In genomic region chr1:26531651-26532131, GRCh38 we compare ENCODE assay signal across 9 cellular contexts. TPM values are rescaled to one million over a fixed set of nuclear protein-coding genes. Genes with fewer than 3 reads are reported as not detected.
A peak's percentile ranks its signal among the peaks of the same experiment; 100 is the strongest.
DNase-seq lines count a peak whose midpoint lies in the region; ATAC-seq and TF ChIP-seq lines count a peak whose summit lies in the region.
"Had no signal": no experiment of that assay in that cellular context is flagged by ENCODE, and none has a peak within 500 bp of the region (broad histone marks: within the 10 kb centered on the region; RNA-seq: fewer than 3 reads in every experiment).

No MANE protein-coding gene starts in this region.

- intact Hi-C loops in OCI-LY7 (cut with micrococcal nuclease; ENCODE audit: unreplicated experiment) (loop anchor here (2.0 kb wide), 1 partner anchor 59 kb away; the partner anchor contains the start of gene HMGN2), prostate gland (cut with DNase I) (no loop called here)

- H3K36me3 Mint-ChIP-seq in immature natural killer cell = no peaks in the 10 kb centered on the region

- TF ChIP-seq CTCF in OCI-LY7 (conservative IDR thresholded peaks at IDR 0.05; ENCODE audit: low read length) = no peak
- TF ChIP-seq CTCF in prostate gland (IDR thresholded peaks at IDR 0.05) = no peak

- no TSS peak for BruUV-seq in OCI-LY7 (replicated peaks; lab: Mats Ljungman, UMichigan)

- peak overlapping the region; percentile 81 for H3K9ac ChIP-seq in iPS-15b (ENCODE audit: low read depth, low read length)
- H3K9ac ChIP-seq: GM23248 had no signal

- POLR2A ChIA-PET in OCI-LY7 (lab: Charles Lee) = interaction anchor here (0.7 to 1.8 kb wide), 2 partner anchors 8 to 30 kb away, joined by 3 to 6 read pairs; no protein-coding TSS in a partner anchor

- H3K27me3 Mint-ChIP-seq in immature natural killer cell (ENCODE audit: low read depth in 3 of 3) = peaks cover 0 to 4% (median 3%) of the 10 kb centered on the region in 3 donors

- DNase-seq in HAP-1 (ENCODE audit: low spot score in 2 of 2) (no peak), OCI-LY7 (ENCODE audit: low spot score) (no peak), prostate gland (ENCODE audit: low spot score) (peak; percentile 59), immature natural killer cell (no peak), HUDEP-2 (lab: John Stamatoyannopoulos, UW; ENCODE audit: unreplicated experiment in 76 of 76) (no peak)
- no peak for DNase-seq in activated CD8-positive, alpha-beta memory T cell treated with anti-CD3 and anti-CD28 coated beads, Interleukin-2, amount 50 U/mL, for 4 hours

- no peaks in the 10 kb centered on the region for H4K20me1 ChIP-seq in OCI-LY7 (ENCODE audit: insufficient read depth, low read length)

- H3K27ac ChIP-seq in OCI-LY7 (ENCODE audit: low read depth, low read length, poor library complexity, severe bottlenecking) (peak overlapping the region; percentile 55), prostate gland (peak overlapping the region; percentile 83 to 91)
- H3K27ac ChIP-seq: GM23248 had no signal

- peaks cover 6% of the 10 kb centered on the region; the same call in 1 of the 2 replicates for H3K79me2 ChIP-seq in OCI-LY7 (ENCODE audit: insufficient read depth, low read depth, low read length)

- in situ Hi-C loops in HAP-1 (cut with MboI; ENCODE audit: low sequenced_read_pairs) = no loop called here

- peaks cover 42 to 44% of the 10 kb centered on the region in 2 donors for H3K4me1 Mint-ChIP-seq in immature natural killer cell

- no peaks in the 10 kb centered on the region for H3K36me3 ChIP-seq in HAP-1 (replicated peaks)
- no peaks in the 10 kb centered on the region; the same call in 1 of the 2 replicates for H3K36me3 ChIP-seq in OCI-LY7 (ENCODE audit: insufficient read depth, low read length)
- H3K36me3 ChIP-seq in iPS-15b (ENCODE audit: control insufficient read depth, insufficient read depth, low read length) = peaks cover 3% of the 10 kb centered on the region
- H3K36me3 ChIP-seq in prostate gland = no peaks in the 10 kb centered on the region

- TF ChIP-seq POLR2A in prostate gland (IDR thresholded peaks at IDR 0.05) = no peak

- H3K4me3 Mint-ChIP-seq in immature natural killer cell = no peak overlapping the region

- no peak for ATAC-seq in GM21717 (IDR thresholded peaks at IDR 0.05; ENCODE audit: unreplicated experiment)

- H3K4me1 ChIP-seq in HAP-1 (peaks cover 12% of the 10 kb centered on the region), OCI-LY7 (ENCODE audit: insufficient read depth, low read length, poor library complexity, severe bottlenecking) (peaks cover 57% of the 10 kb centered on the region), iPS-15b (ENCODE audit: control insufficient read depth, insufficient read depth, low read length) (peaks cover 10% of the 10 kb centered on the region), prostate gland (replicated peaks) (peaks cover 13% of the 10 kb centered on the region)

- 31% methylated on average over 12 of the region's 12 CpGs for WGBS in prostate gland

- H3K9me3 ChIP-seq in HAP-1 = no peaks in the 10 kb centered on the region
- no peaks in the 10 kb centered on the region for H3K9me3 ChIP-seq in OCI-LY7 (ENCODE audit: low read length)
- no peaks in the 10 kb centered on the region for H3K9me3 ChIP-seq in iPS-15b (ENCODE audit: control insufficient read depth, insufficient read depth, low read length)
- H3K9me3 ChIP-seq in prostate gland = no peaks in the 10 kb centered on the region

- H2AFZ ChIP-seq in OCI-LY7 (ENCODE audit: low read length) = no peak overlapping the region
- H2AFZ ChIP-seq: GM23248 had no signal

- no peaks in the 10 kb centered on the region for H3K9me2 ChIP-seq in OCI-LY7 (ENCODE audit: insufficient read depth, low read length)

- H3K27ac Mint-ChIP-seq in immature natural killer cell = peak overlapping the region in 2 of 6 donors; percentile 59 to 61

- H3K9me3 Mint-ChIP-seq in immature natural killer cell = no peaks in the 10 kb centered on the region

- CTCF ChIA-PET in OCI-LY7 (lab: Charles Lee; ENCODE audit: unreplicated experiment) = interaction anchor here (0.8 to 1.5 kb wide), 2 partner anchors 9 to 11 kb away, joined by 3 to 5 read pairs; no protein-coding TSS in a partner anchor

- H3K4me3 ChIP-seq in HAP-1 (peak overlapping the region; percentile 64), OCI-LY7 (ENCODE audit: low read depth, low read length, poor library complexity, severe bottlenecking) (peak overlapping the region; percentile 93), iPS-15b (ENCODE audit: low read depth, low read length) (peak overlapping the region; percentile 96), prostate gland (peak overlapping the region; percentile 74 to 95)
- H3K4me3 ChIP-seq: GM23248 had no signal

- peak overlapping the region; percentile 76 for H3K4me2 ChIP-seq in OCI-LY7 (ENCODE audit: low read length)

- H3K27me3 ChIP-seq in HAP-1 (ENCODE audit: low read depth) (no peaks in the 10 kb centered on the region), iPS-15b (ENCODE audit: control insufficient read depth, insufficient read depth, low read length) (no peaks in the 10 kb centered on the region), prostate gland (replicated peaks; ENCODE audit: insufficient read depth) (no peaks in the 10 kb centered on the region)

RNA-seq across cellular contexts. Expression of gene RPS6KA1, which starts 2.1 kb away (rescaled TPM):
- 54.1 and 72.2 TPM in 2 replicates for total RNA-seq in OCI-LY7 (2014; rRNA removed; shearing (Covaris generic))
- 83.3 and 91.0 TPM in 2 replicates for total RNA-seq in OCI-LY7 (2022)
- 10 to 100 TPM; 38.6 to 87.5 TPM for total RNA-seq in prostate gland
- polyA plus RNA-seq in immature natural killer cell = 100 to 1,000 TPM; 292 to 371 (median 349) TPM

RNA-seq across cellular contexts. Expression of gene HMGN2, which starts 59.5 kb away (rescaled TPM):
- 649 and 817 TPM in 2 replicates for total RNA-seq in OCI-LY7 (2014; rRNA removed; shearing (Covaris generic))
- 990 and 1,017 TPM in 2 replicates for total RNA-seq in OCI-LY7 (2022)
- 100 to 1,000 TPM; 264 to 385 TPM for total RNA-seq in prostate gland
- polyA plus RNA-seq in immature natural killer cell = 100 to 1,000 TPM; 598 to 729 (median 677) TPM
